In the genomic region with DNA sequence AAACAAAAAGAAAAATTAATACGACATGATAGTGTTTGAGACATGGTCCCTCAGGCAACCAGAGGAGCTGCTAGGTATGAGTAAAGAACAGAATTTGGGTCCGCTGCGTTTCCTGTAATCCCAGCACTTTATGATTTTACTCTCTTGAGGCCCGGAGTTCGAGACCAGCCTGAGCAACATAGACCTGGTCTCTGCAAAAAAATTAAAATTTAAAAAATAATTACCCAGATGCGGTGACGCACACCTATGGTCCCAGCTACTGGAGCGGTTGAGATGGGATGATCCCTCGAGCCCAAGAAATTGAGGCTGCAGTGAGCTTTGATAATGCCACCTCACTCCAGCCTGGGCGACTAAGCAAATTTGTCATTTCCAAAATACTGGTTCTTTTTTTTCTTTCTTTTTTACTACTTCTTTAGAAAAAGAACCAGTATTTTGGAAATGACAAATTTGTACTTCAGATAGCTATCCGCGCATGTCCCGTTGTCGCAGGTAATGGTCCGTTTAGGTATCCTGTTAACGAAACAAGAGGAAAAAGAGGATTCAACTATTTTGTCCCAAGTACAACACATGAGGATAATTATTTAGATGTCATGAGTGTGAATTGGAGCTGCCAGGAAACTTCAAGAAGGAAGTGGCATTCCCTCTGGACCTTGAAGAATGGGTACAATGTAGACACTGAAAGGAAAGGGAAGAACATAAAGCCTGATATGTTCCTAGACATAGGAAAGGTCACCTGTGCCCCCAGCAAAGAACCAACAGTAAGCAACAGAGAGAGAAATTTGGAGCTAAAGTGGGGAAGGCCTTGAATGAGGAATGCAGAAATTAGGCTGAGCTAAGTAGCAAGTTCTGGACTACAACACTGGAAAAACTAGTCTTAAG, we compare ENCODE assay signal across 8 cellular contexts. TPM values are rescaled to one million over a fixed set of nuclear protein-coding genes. Genes with fewer than 3 reads are reported as not detected.
A peak's percentile ranks its signal among the peaks of the same experiment; 100 is the strongest.
DNase-seq lines count a peak whose midpoint lies in the region; ATAC-seq lines count a peak whose summit lies in the region.

No MANE protein-coding gene starts in this region.

- no peaks in the 10 kb centered on the region for H3K9me3 Mint-ChIP-seq in activated naive CD4-positive, alpha-beta T cell treated with anti-CD3 and anti-CD28 coated beads, Interleukin-2, amount 10 ng/mL, durations not matched to agents 7 days and 5 days
- H3K9me3 Mint-ChIP-seq in immature natural killer cell = peaks cover 0 to 2% (median 0%) of the 10 kb centered on the region in 6 donors
- no peaks in the 10 kb centered on the region for H3K9me3 Mint-ChIP-seq in stimulated activated memory B cell treated with anti-CD40 and anti-IgM and Interleukin-4, amounts not matched to agents 10 μg/mL and 1 μg/mL and 100 μg/mL, for 72 hours

- no peak for ATAC-seq in stimulated activated memory B cell treated with anti-CD40 and anti-IgM and Interleukin-4, amounts not matched to agents 10 μg/mL and 1 μg/mL and 100 μg/mL, for 72 hours
- no peak for ATAC-seq in GM18873 (IDR thresholded peaks at IDR 0.05; ENCODE audit: low FRiP score, unreplicated experiment)

- CTCF ChIA-PET in activated naive CD4-positive, alpha-beta T cell treated with anti-CD3 and anti-CD28 coated beads, Interleukin-2, amount 10 ng/mL, durations not matched to agents 7 days and 5 days (lab: Charles Lee) = interaction anchor here (1.0 to 1.6 kb wide), 6 partner anchors 45 to 249 kb away, joined by 3 read pairs; a partner anchor contains a TSS

- peaks cover 51% of the 10 kb centered on the region for H3K4me1 Mint-ChIP-seq in activated naive CD4-positive, alpha-beta T cell treated with anti-CD3 and anti-CD28 coated beads, Interleukin-2, amount 10 ng/mL, durations not matched to agents 7 days and 5 days
- peaks cover 59 to 62% of the 10 kb centered on the region in 2 donors for H3K4me1 Mint-ChIP-seq in immature natural killer cell
- H3K4me1 Mint-ChIP-seq in stimulated activated memory B cell treated with anti-CD40 and anti-IgM and Interleukin-4, amounts not matched to agents 10 μg/mL and 1 μg/mL and 100 μg/mL, for 72 hours = peaks cover 22% of the 10 kb centered on the region

- H3K27ac Mint-ChIP-seq in activated naive CD4-positive, alpha-beta T cell treated with anti-CD3 and anti-CD28 coated beads, Interleukin-2, amount 10 ng/mL, durations not matched to agents 7 days and 5 days = peak overlapping the region; percentile 100
- peak overlapping the region; percentile 99 to 100 (median 100) for H3K27ac Mint-ChIP-seq in immature natural killer cell
- peak overlapping the region; percentile 97 for H3K27ac Mint-ChIP-seq in stimulated activated memory B cell treated with anti-CD40 and anti-IgM and Interleukin-4, amounts not matched to agents 10 μg/mL and 1 μg/mL and 100 μg/mL, for 72 hours

- peak in 2 of 3 donors; percentile 28 to 34 for DNase-seq in stimulated activated CD4-positive, alpha-beta T cell treated with anti-CD3 and anti-CD28 coated beads, Interleukin-12 subunit alpha, Interleukin-12 subunit beta, amount 100 ng/mL, for 48 hours (ENCODE audit: low read depth in 2 of 3, low spot score in 1 of 3)
- DNase-seq in stimulated activated CD4-positive, alpha-beta T cell treated with anti-CD3 and anti-CD28 coated beads, Interleukin-1b, Interleukin-23, amount 100 ng/mL, for 48 hours = no peak
- no peak for DNase-seq in activated naive CD4-positive, alpha-beta T cell treated with anti-CD3 and anti-CD28 coated beads, Interleukin-2, amount 10 ng/mL, durations not matched to agents 7 days and 5 days
- DNase-seq in immature natural killer cell (no peak), NCI-H187 (lab: John Stamatoyannopoulos, UW) (no peak), NCI-H1436 (lab: John Stamatoyannopoulos, UW) (no peak)

- H3K36me3 Mint-ChIP-seq in activated naive CD4-positive, alpha-beta T cell treated with anti-CD3 and anti-CD28 coated beads, Interleukin-2, amount 10 ng/mL, durations not matched to agents 7 days and 5 days = peaks cover 14% of the 10 kb centered on the region
- H3K36me3 Mint-ChIP-seq in immature natural killer cell = peaks cover 0 to 7% (median 3%) of the 10 kb centered on the region in 3 donors
- peaks cover 6% of the 10 kb centered on the region for H3K36me3 Mint-ChIP-seq in stimulated activated memory B cell treated with anti-CD40 and anti-IgM and Interleukin-4, amounts not matched to agents 10 μg/mL and 1 μg/mL and 100 μg/mL, for 72 hours

- peaks cover 14% of the 10 kb centered on the region for H3K27me3 Mint-ChIP-seq in activated naive CD4-positive, alpha-beta T cell treated with anti-CD3 and anti-CD28 coated beads, Interleukin-2, amount 10 ng/mL, durations not matched to agents 7 days and 5 days
- peaks cover 16 to 26% (median 21%) of the 10 kb centered on the region in 3 donors for H3K27me3 Mint-ChIP-seq in immature natural killer cell (ENCODE audit: low read depth in 3 of 3)
- H3K27me3 Mint-ChIP-seq in stimulated activated memory B cell treated with anti-CD40 and anti-IgM and Interleukin-4, amounts not matched to agents 10 μg/mL and 1 μg/mL and 100 μg/mL, for 72 hours = no peaks in the 10 kb centered on the region

- peak overlapping the region; percentile 91 for H3K4me3 Mint-ChIP-seq in activated naive CD4-positive, alpha-beta T cell treated with anti-CD3 and anti-CD28 coated beads, Interleukin-2, amount 10 ng/mL, durations not matched to agents 7 days and 5 days
- peak overlapping the region; percentile 93 to 96 (median 96) for H3K4me3 Mint-ChIP-seq in immature natural killer cell
- peak overlapping the region; percentile 89 for H3K4me3 Mint-ChIP-seq in stimulated activated memory B cell treated with anti-CD40 and anti-IgM and Interleukin-4, amounts not matched to agents 10 μg/mL and 1 μg/mL and 100 μg/mL, for 72 hours

RNA-seq across cellular contexts. Expression of a gene that starts 1.2 kb away (rescaled TPM):
- 10 to 100 TPM; 10.6 to 36.1 (median 22.2) TPM for polyA plus RNA-seq in immature natural killer cell

Comparison
In these comparisons a context has a peak if more than half of its experiments do, and no peak if none do; other contexts are left out.
1. DNase-seq: peak in stimulated activated CD4-positive, alpha-beta T cell treated with anti-CD3 and anti-CD28 coated beads, Interleukin-12 subunit alpha, Interleukin-12 subunit beta, amount 100 ng/mL, for 48 hours (2 of 3); none in stimulated activated CD4-positive, alpha-beta T cell treated with anti-CD3 and anti-CD28 coated beads, Interleukin-1b, Interleukin-23, amount 100 ng/mL, for 48 hours (single experiment), activated naive CD4-positive, alpha-beta T cell treated with anti-CD3 and anti-CD28 coated beads, Interleukin-2, amount 10 ng/mL, durations not matched to agents 7 days and 5 days (single experiment), immature natural killer cell (0 of 3), NCI-H187 (0 of 2) and NCI-H1436 (single experiment).
2. Peak in every context shown above with its lines, with median percentiles within 50 percentile points of each other: H3K27ac Mint-ChIP-seq and H3K4me3 Mint-ChIP-seq.